15 cellular contexts compared by ENCODE assay signal in genomic region chr10:84341538-84341856, GRCh38. TPM values are rescaled to one million over a fixed set of nuclear protein-coding genes. Genes with fewer than 3 reads are reported as not detected.
DNase-seq lines count a peak whose midpoint lies in the region; ATAC-seq and TF ChIP-seq lines count a peak whose summit lies in the region.
"Had no signal": no experiment of that assay in that cellular context is flagged by ENCODE, and none has a peak within 500 bp of the region (broad histone marks: within the 10 kb centered on the region; RNA-seq: fewer than 3 reads in every experiment).

No MANE protein-coding gene starts in this region.

- H3K4me2 ChIP-seq in Loucy (ENCODE audit: low read depth, low read length, poor library complexity, severe bottlenecking) = no peak overlapping the region

- no peaks in the 10 kb centered on the region for H3K27me3 Mint-ChIP-seq in activated CD4-positive, alpha-beta memory T cell treated with anti-CD3 and anti-CD28 coated beads for 36 hours
- no peaks in the 10 kb centered on the region for H3K27me3 Mint-ChIP-seq in activated CD4-positive, alpha-beta memory T cell treated with anti-CD3 and anti-CD28 coated beads, Interleukin-2, amount 10 ng/mL, durations not matched to agents 7 days and 5 days
- H3K27me3 Mint-ChIP-seq in activated naive CD8-positive, alpha-beta T cell treated with anti-CD3 and anti-CD28 coated beads, Interleukin-2, amount 50 U/mL, for 24 hours = no peaks in the 10 kb centered on the region
- no peaks in the 10 kb centered on the region for H3K27me3 Mint-ChIP-seq in natural killer cell treated with Interleukin-12 subunit alpha and Interleukin-12 subunit beta and Interleukin-15 and Interleukin-18, amount 100 ng/mL, for 72 hours
- H3K27me3 Mint-ChIP-seq: brain had no signal

- peaks cover 31% of the 10 kb centered on the region for H3K79me2 ChIP-seq in Loucy (ENCODE audit: insufficient read depth, low read length)

- H3K4me3 ChIP-seq in Loucy (ENCODE audit: low read length, poor library complexity, severe bottlenecking) = no peak overlapping the region
- H3K4me3 ChIP-seq: tibial nerve had no signal

- peaks cover 5% of the 10 kb centered on the region for H3K36me3 Mint-ChIP-seq in activated CD4-positive, alpha-beta memory T cell treated with anti-CD3 and anti-CD28 coated beads for 36 hours
- H3K36me3 Mint-ChIP-seq in activated CD4-positive, alpha-beta memory T cell treated with anti-CD3 and anti-CD28 coated beads, Interleukin-2, amount 10 ng/mL, durations not matched to agents 7 days and 5 days (ENCODE audit: low read depth) = peaks cover 36% of the 10 kb centered on the region
- H3K36me3 Mint-ChIP-seq in activated naive CD8-positive, alpha-beta T cell treated with anti-CD3 and anti-CD28 coated beads, Interleukin-2, amount 50 U/mL, for 24 hours (ENCODE audit: low read depth) = peaks cover 14% of the 10 kb centered on the region
- H3K36me3 Mint-ChIP-seq in natural killer cell treated with Interleukin-12 subunit alpha and Interleukin-12 subunit beta and Interleukin-15 and Interleukin-18, amount 100 ng/mL, for 72 hours = peaks cover 15% of the 10 kb centered on the region

- peak; percentile 58 for TF ChIP-seq CTCF in Loucy (conservative IDR thresholded peaks at IDR 0.05; ENCODE audit: low read length)

- ATAC-seq in activated naive CD8-positive, alpha-beta T cell treated with anti-CD3 and anti-CD28 coated beads, Interleukin-2, amount 50 U/mL, for 24 hours = peak; percentile 29
- ATAC-seq in natural killer cell treated with Interleukin-12 subunit alpha and Interleukin-12 subunit beta and Interleukin-15 and Interleukin-18, amount 100 ng/mL, for 72 hours = no peak

- H3K4me1 ChIP-seq in Loucy (ENCODE audit: insufficient read depth, low read length, poor library complexity, severe bottlenecking) = no peaks in the 10 kb centered on the region

- no peaks in the 10 kb centered on the region for H3K9me3 ChIP-seq in Loucy (ENCODE audit: insufficient read depth, low read depth, low read length)
- H3K9me3 ChIP-seq: tibial nerve had no signal

- no peaks in the 10 kb centered on the region for H3F3A ChIP-seq in Loucy (ENCODE audit: low read depth)

- no peak overlapping the region for H3K4me3 Mint-ChIP-seq in activated CD4-positive, alpha-beta memory T cell treated with anti-CD3 and anti-CD28 coated beads for 36 hours
- no peak overlapping the region for H3K4me3 Mint-ChIP-seq in activated CD4-positive, alpha-beta memory T cell treated with anti-CD3 and anti-CD28 coated beads, Interleukin-2, amount 10 ng/mL, durations not matched to agents 7 days and 5 days
- no peak overlapping the region for H3K4me3 Mint-ChIP-seq in activated naive CD8-positive, alpha-beta T cell treated with anti-CD3 and anti-CD28 coated beads, Interleukin-2, amount 50 U/mL, for 24 hours
- peak overlapping the region; percentile 88 for H3K4me3 Mint-ChIP-seq in natural killer cell treated with Interleukin-12 subunit alpha and Interleukin-12 subunit beta and Interleukin-15 and Interleukin-18, amount 100 ng/mL, for 72 hours
- H3K4me3 Mint-ChIP-seq: brain had no signal

- no peaks in the 10 kb centered on the region for H3K9me3 Mint-ChIP-seq in activated CD4-positive, alpha-beta memory T cell treated with anti-CD3 and anti-CD28 coated beads for 36 hours
- H3K9me3 Mint-ChIP-seq in activated CD4-positive, alpha-beta memory T cell treated with anti-CD3 and anti-CD28 coated beads, Interleukin-2, amount 10 ng/mL, durations not matched to agents 7 days and 5 days = no peaks in the 10 kb centered on the region
- no peaks in the 10 kb centered on the region for H3K9me3 Mint-ChIP-seq in activated naive CD8-positive, alpha-beta T cell treated with anti-CD3 and anti-CD28 coated beads, Interleukin-2, amount 50 U/mL, for 24 hours
- H3K9me3 Mint-ChIP-seq in natural killer cell treated with Interleukin-12 subunit alpha and Interleukin-12 subunit beta and Interleukin-15 and Interleukin-18, amount 100 ng/mL, for 72 hours = no peaks in the 10 kb centered on the region

- CTCF ChIA-PET in activated CD4-positive, alpha-beta memory T cell treated with anti-CD3 and anti-CD28 coated beads for 36 hours (lab: Charles Lee) = interaction anchor here (0.8 to 3.5 kb wide), 8 partner anchors 9 to 195 kb away, joined by 3 to 22 read pairs (median 4); partner anchors contain the start of gene CCSER2
- CTCF ChIA-PET in activated CD4-positive, alpha-beta memory T cell treated with anti-CD3 and anti-CD28 coated beads, Interleukin-2, amount 10 ng/mL, durations not matched to agents 7 days and 5 days (lab: Charles Lee) = interaction anchor here (1.2 to 1.6 kb wide), 6 partner anchors 11 to 199 kb away, joined by 4 to 14 read pairs (median 6); no protein-coding TSS in a partner anchor

- peaks cover 50% of the 10 kb centered on the region for H3K4me1 Mint-ChIP-seq in activated CD4-positive, alpha-beta memory T cell treated with anti-CD3 and anti-CD28 coated beads for 36 hours (ENCODE audit: low read depth)
- peaks cover 55% of the 10 kb centered on the region for H3K4me1 Mint-ChIP-seq in activated CD4-positive, alpha-beta memory T cell treated with anti-CD3 and anti-CD28 coated beads, Interleukin-2, amount 10 ng/mL, durations not matched to agents 7 days and 5 days
- peaks cover 50% of the 10 kb centered on the region for H3K4me1 Mint-ChIP-seq in activated naive CD8-positive, alpha-beta T cell treated with anti-CD3 and anti-CD28 coated beads, Interleukin-2, amount 50 U/mL, for 24 hours
- peaks cover 50 to 60% of the 10 kb centered on the region in 2 donors for H3K4me1 Mint-ChIP-seq in natural killer cell treated with Interleukin-12 subunit alpha and Interleukin-12 subunit beta and Interleukin-15 and Interleukin-18, amount 100 ng/mL, for 72 hours (ENCODE audit: low read depth in 2 of 2)

- intact Hi-C loops in activated CD4-positive, alpha-beta memory T cell treated with anti-CD3 and anti-CD28 coated beads for 36 hours (cut with micrococcal nuclease) = no loop called here

- no peaks in the 10 kb centered on the region for H3K9me2 ChIP-seq in Loucy (replicated peaks; ENCODE audit: low read depth, low read length)

- H3K36me3 ChIP-seq in Loucy (ENCODE audit: insufficient read depth, low read length) = no peaks in the 10 kb centered on the region
- H3K36me3 ChIP-seq: tibial nerve had no signal

- DNase-seq in activated CD4-positive, alpha-beta memory T cell treated with anti-CD3 and anti-CD28 coated beads for 36 hours = peak; percentile 43
- no peak for DNase-seq in activated CD4-positive, alpha-beta memory T cell treated with anti-CD3 and anti-CD28 coated beads, Interleukin-2, amount 10 ng/mL, durations not matched to agents 7 days and 5 days
- peak; percentile 25 for DNase-seq in activated naive CD8-positive, alpha-beta T cell treated with anti-CD3 and anti-CD28 coated beads, Interleukin-2, amount 50 U/mL, for 24 hours
- no peak for DNase-seq in natural killer cell treated with Interleukin-12 subunit alpha and Interleukin-12 subunit beta and Interleukin-15 and Interleukin-18, amount 100 ng/mL, for 72 hours (ENCODE audit: low spot score)
- no peak for DNase-seq in NCI-H2196 (lab: John Stamatoyannopoulos, UW; ENCODE audit: unreplicated experiment)
- DNase-seq in NOMO-1 (lab: John Stamatoyannopoulos, UW; ENCODE audit: unreplicated experiment in 2 of 2) = no peak
- DNase-seq in HuH-7 (ENCODE audit: low spot score) = no peak
- DNase-seq: effector CD8-positive, alpha-beta T cell; foreskin melanocyte; NCI-H1694; NCI-H69; posterior cingulate gyrus had no signal

- no peaks in the 10 kb centered on the region for H4K20me1 ChIP-seq in Loucy (ENCODE audit: insufficient read depth, low read length, poor library complexity, severe bottlenecking)

- H3K27me3 ChIP-seq in Loucy (ENCODE audit: insufficient read depth, low read length, poor library complexity, severe bottlenecking) = no peaks in the 10 kb centered on the region
- H3K27me3 ChIP-seq: tibial nerve had no signal

- no peak overlapping the region for H3K27ac Mint-ChIP-seq in activated CD4-positive, alpha-beta memory T cell treated with anti-CD3 and anti-CD28 coated beads for 36 hours
- H3K27ac Mint-ChIP-seq in activated CD4-positive, alpha-beta memory T cell treated with anti-CD3 and anti-CD28 coated beads, Interleukin-2, amount 10 ng/mL, durations not matched to agents 7 days and 5 days = no peak overlapping the region
- H3K27ac Mint-ChIP-seq in activated naive CD8-positive, alpha-beta T cell treated with anti-CD3 and anti-CD28 coated beads, Interleukin-2, amount 50 U/mL, for 24 hours = peak overlapping the region; percentile 85
- H3K27ac Mint-ChIP-seq in natural killer cell treated with Interleukin-12 subunit alpha and Interleukin-12 subunit beta and Interleukin-15 and Interleukin-18, amount 100 ng/mL, for 72 hours = peak overlapping the region; percentile 85 to 92
- H3K27ac Mint-ChIP-seq: brain had no signal

- no peak overlapping the region for H2AFZ ChIP-seq in Loucy (ENCODE audit: low read length)

- POLR2A ChIA-PET in activated CD4-positive, alpha-beta memory T cell treated with anti-CD3 and anti-CD28 coated beads for 36 hours (lab: Charles Lee) = no interaction called here
- POLR2A ChIA-PET in activated CD4-positive, alpha-beta memory T cell treated with anti-CD3 and anti-CD28 coated beads, Interleukin-2, amount 10 ng/mL, durations not matched to agents 7 days and 5 days (lab: Charles Lee) = interaction anchor here (1.0 to 2.1 kb wide), 2 partner anchors 12 kb away, joined by 4 to 8 read pairs; no protein-coding TSS in a partner anchor

- no peak overlapping the region for H3K9ac ChIP-seq in Loucy (ENCODE audit: low read depth, low read length, poor library complexity, severe bottlenecking)

RNA-seq across cellular contexts. Expression of gene CCSER2, which starts 13.1 kb away (rescaled TPM):
- 10 to 100 TPM; 69.8 to 73.5 TPM for total RNA-seq in activated CD4-positive, alpha-beta memory T cell treated with anti-CD3 and anti-CD28 coated beads for 36 hours
- total RNA-seq in activated CD4-positive, alpha-beta memory T cell treated with anti-CD3 and anti-CD28 coated beads, Interleukin-2, amount 10 ng/mL, durations not matched to agents 7 days and 5 days = 10 to 100 TPM; 80.2 to 87.9 TPM
- total RNA-seq in natural killer cell treated with Interleukin-12 subunit alpha and Interleukin-12 subunit beta and Interleukin-15 and Interleukin-18, amount 100 ng/mL, for 72 hours = 100 to 1,000 TPM in 1 of 2 donors, 10 to 100 TPM in 1; 90.4 to 135 TPM

Comparison
In these comparisons a context has a peak if more than half of its experiments do, and no peak if none do; other contexts are left out.
1. DNase-seq: peak in activated CD4-positive, alpha-beta memory T cell treated with anti-CD3 and anti-CD28 coated beads for 36 hours (single experiment) and activated naive CD8-positive, alpha-beta T cell treated with anti-CD3 and anti-CD28 coated beads, Interleukin-2, amount 50 U/mL, for 24 hours (single experiment); none in activated CD4-positive, alpha-beta memory T cell treated with anti-CD3 and anti-CD28 coated beads, Interleukin-2, amount 10 ng/mL, durations not matched to agents 7 days and 5 days (single experiment), natural killer cell treated with Interleukin-12 subunit alpha and Interleukin-12 subunit beta and Interleukin-15 and Interleukin-18, amount 100 ng/mL, for 72 hours (single experiment), NCI-H2196 (single experiment), NOMO-1 (0 of 2) and HuH-7 (single experiment).
2. H3K27ac Mint-ChIP-seq: peak in activated naive CD8-positive, alpha-beta T cell treated with anti-CD3 and anti-CD28 coated beads, Interleukin-2, amount 50 U/mL, for 24 hours (single experiment) and natural killer cell treated with Interleukin-12 subunit alpha and Interleukin-12 subunit beta and Interleukin-15 and Interleukin-18, amount 100 ng/mL, for 72 hours (2 of 2); none in activated CD4-positive, alpha-beta memory T cell treated with anti-CD3 and anti-CD28 coated beads for 36 hours (single experiment) and activated CD4-positive, alpha-beta memory T cell treated with anti-CD3 and anti-CD28 coated beads, Interleukin-2, amount 10 ng/mL, durations not matched to agents 7 days and 5 days (single experiment).